Comparison of ENCODE assay signal across 1 cellular context in the genomic region with DNA sequence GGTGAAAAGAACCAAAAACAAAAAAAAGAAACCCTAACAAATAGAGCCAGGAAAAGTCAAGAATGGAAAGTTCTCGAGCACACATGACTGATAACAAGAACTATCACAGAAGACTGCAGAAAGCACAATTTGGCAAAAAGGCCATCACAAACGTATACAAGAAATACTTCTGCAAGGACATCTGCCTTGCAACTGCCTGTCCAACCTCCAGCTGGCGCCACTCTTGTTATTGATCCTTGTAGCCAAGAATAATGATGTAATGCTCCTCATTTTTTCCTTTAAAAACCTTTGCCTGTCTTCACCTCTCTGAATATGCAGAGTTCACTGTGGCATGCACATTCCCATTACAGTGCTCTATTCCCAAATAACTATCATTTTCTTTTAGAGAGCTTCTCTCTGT.
TF ChIP-seq lines count a peak whose summit lies in the region.

No MANE protein-coding gene starts in this region.

TF ChIP-seq in IMR-90, 13 proteins besides CTCF, POLR2A, EP300 and RAD21 (continued from another document):
- TF ChIP-seq RFX5 (IDR thresholded peaks at IDR 0.05; ENCODE audit: low read depth, low read length), result no peak
